ENCODE assay signal across 8 cellular contexts in the genomic region with DNA sequence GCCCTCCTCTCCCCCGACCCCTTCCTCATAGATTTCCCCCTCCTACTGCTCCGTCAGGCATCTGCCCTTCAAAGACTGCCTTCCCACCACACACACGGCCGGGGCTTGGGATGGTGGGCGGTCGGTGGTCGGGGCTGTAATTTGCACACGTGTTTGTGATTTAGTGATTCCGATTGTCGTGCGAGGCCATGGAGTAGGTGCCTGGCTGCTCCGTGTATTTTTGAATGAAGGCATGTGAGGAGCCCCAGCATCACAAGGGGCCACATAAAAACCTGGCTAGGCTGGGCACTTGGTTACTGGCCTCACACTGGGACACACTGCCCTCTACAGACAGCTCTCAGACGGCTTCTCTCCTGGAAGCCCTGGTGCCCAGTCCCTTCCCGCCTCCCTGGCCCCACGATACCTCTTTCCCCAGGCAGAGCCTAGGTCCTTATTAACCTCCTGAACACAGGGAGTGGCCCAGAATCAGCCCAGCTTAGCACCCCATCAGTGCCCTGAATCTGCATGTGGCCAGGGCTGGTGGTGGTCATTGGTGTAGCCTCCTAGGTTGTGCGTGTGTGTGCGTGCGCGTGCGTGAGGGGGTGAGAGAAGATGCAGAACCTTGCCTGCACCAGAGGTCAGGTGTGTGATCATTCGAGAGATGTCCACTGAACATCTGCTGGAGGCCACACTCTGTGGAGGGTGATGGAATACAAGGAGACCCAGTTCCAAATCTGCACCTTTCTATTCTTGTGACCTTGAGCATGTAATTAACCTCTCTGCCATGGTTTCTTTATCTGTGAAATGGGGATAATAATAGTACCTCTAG. TPM values are rescaled to one million over a fixed set of nuclear protein-coding genes. Genes with fewer than 3 reads are reported as not detected.
A peak's percentile ranks its signal among the peaks of the same experiment; 100 is the strongest.
DNase-seq lines count a peak whose midpoint lies in the region; ATAC-seq, FAIRE-seq and TF ChIP-seq lines count a peak whose summit lies in the region.

No MANE protein-coding gene starts in this region.

- no peak for TF ChIP-seq EP300 in SK-N-SH (IDR thresholded peaks at IDR 0.05; ENCODE audit: borderline replicate concordance in 1 of 2, low read depth in 1 of 2, low read length in 1 of 2)

- TF ChIP-seq RAD21 in SK-N-SH (IDR thresholded peaks at IDR 0.05; ENCODE audit: low read length) = peak; percentile 91

- peaks cover 19% of the 10 kb centered on the region for H3F3A ChIP-seq in SK-N-SH (replicated peaks; ENCODE audit: insufficient read depth)

- H3K27me3 ChIP-seq in SK-N-SH (ENCODE audit: insufficient read depth) = no peaks in the 10 kb centered on the region
- H3K27me3 ChIP-seq in pancreas = no peaks in the 10 kb centered on the region

- POLR2A ChIA-PET in SK-N-SH (lab: Yijun Ruan, JAX) = interaction anchor here (1.1 kb wide), 1 partner anchor 91 kb away, joined by 3 read pairs; no protein-coding TSS in a partner anchor

- H4K20me1 ChIP-seq in SK-N-SH (ENCODE audit: insufficient read depth) = peaks cover 31% of the 10 kb centered on the region

- H3K27ac ChIP-seq in SK-N-SH (ENCODE audit: low read depth in 2 of 2, low read length in 1 of 2) (peak overlapping the region; percentile 86 to 94; a peak in 3 of 4 replicates), pancreas (peak overlapping the region; percentile 82 to 97 (median 90))

- peak; percentile 74 for TF ChIP-seq CTCF in NB4 (IDR thresholded peaks at IDR 0.05; ENCODE audit: low read depth, low read length)
- peak; percentile 74 for TF ChIP-seq CTCF in SK-N-SH (IDR thresholded peaks at IDR 0.05)
- TF ChIP-seq CTCF in pancreas (IDR thresholded peaks at IDR 0.05) = peak in 3 of 4 donors; percentile 49 to 56 (median 51)

- H3K4me2 ChIP-seq in SK-N-SH = peak overlapping the region; percentile 99

- H2AFZ ChIP-seq in SK-N-SH (ENCODE audit: low read depth) = peak overlapping the region; percentile 85

- ATAC-seq in left cardiac atrium = peak; percentile 50 to 72
- peak; percentile 61 to 85 (median 73) for ATAC-seq in pancreas
- no peak for ATAC-seq in GM18870 (IDR thresholded peaks at IDR 0.05; ENCODE audit: unreplicated experiment)
- no peak for ATAC-seq in HG03378 (IDR thresholded peaks at IDR 0.05; ENCODE audit: unreplicated experiment)

- peaks cover 3 to 4% of the 10 kb centered on the region in 2 experiments for H3K36me3 ChIP-seq in SK-N-SH (replicated peaks in 1 of 2; ENCODE audit: control insufficient read depth in 1 of 2, insufficient read depth in 2 of 2, low read length in 1 of 2)
- no peaks in the 10 kb centered on the region for H3K36me3 ChIP-seq in pancreas

- WGBS in SK-N-SH (ENCODE audit: low lambda C conversion rate) = 27% methylated on average over 21 of the region's 21 CpGs
- 14 to 16% methylated on average over 21 of the region's 21 CpGs for WGBS in pancreas, 2 donors

- FAIRE-seq in pancreas (lab: Jason Lieb, UNC) = no peak

- peak overlapping the region; percentile 87; the same call in 1 of the 2 replicates for H3K9ac ChIP-seq in SK-N-SH

- H3K9me3 ChIP-seq in SK-N-SH (no peaks in the 10 kb centered on the region), pancreas (no peaks in the 10 kb centered on the region)

- H3K4me3 ChIP-seq in NB4 (ENCODE audit: low read depth, low read length) (peak overlapping the region; percentile 64), SK-N-SH (ENCODE audit: low read depth in 2 of 2, low read length in 1 of 2) (peak overlapping the region; percentile 79 to 84), pancreas (peak overlapping the region; percentile 59 to 83 (median 72))

- CTCF ChIA-PET in SK-N-SH (lab: Yijun Ruan, JAX) = interaction anchor here (0.6 to 14.4 kb wide), 56 partner anchors 9 to 549 kb away, joined by 3 to 318 read pairs (median 5); a partner anchor contains a TSS

- DNase-seq in GF-D8 (lab: John Stamatoyannopoulos, UW) (peak; percentile 59), NB4 (ENCODE audit: low read depth) (peak; percentile 88), SK-N-SH (peak; percentile 85), anterior cingulate cortex (lab: John Stamatoyannopoulos, UW) (peak in 53 of 58 donors; percentile 6 to 80 (median 47)), left cardiac atrium (peak; percentile 79), pancreas (peak; percentile 69 to 82 (median 74))

- peaks cover 25% of the 10 kb centered on the region for H3K79me2 ChIP-seq in SK-N-SH (ENCODE audit: insufficient read depth)

- H3K9me2 ChIP-seq in SK-N-SH = no peaks in the 10 kb centered on the region

- H3K4me1 ChIP-seq in SK-N-SH (ENCODE audit: control insufficient read depth in 1 of 2, insufficient read depth in 2 of 2, low read depth in 1 of 2, low read length in 1 of 2) (peaks cover 9 to 27% of the 10 kb centered on the region in 2 experiments; a peak in 3 of 4 replicates), pancreas (peaks cover 3 to 17% (median 11%) of the 10 kb centered on the region in 3 donors)

- no peak for TF ChIP-seq POLR2A in NB4 (IDR thresholded peaks at IDR 0.05; ENCODE audit: extremely low read depth, insufficient read length)

- intact Hi-C loops in left cardiac atrium (cut with DNase I) = loop anchor here (2.0 to 10.0 kb wide), 6 partner anchors 83 to 287 kb away; no protein-coding TSS in a partner anchor
- intact Hi-C loops in pancreas (cut with DNase I) = loop anchor here in 1 of 3 donors (5.0 kb wide), 1 partner anchor 285 kb away; no protein-coding TSS in a partner anchor

TF ChIP-seq in SK-N-SH, 30 proteins besides CTCF, POLR2A, EP300 and RAD21 (continues in another document):
- TF ChIP-seq, protein P1, sequence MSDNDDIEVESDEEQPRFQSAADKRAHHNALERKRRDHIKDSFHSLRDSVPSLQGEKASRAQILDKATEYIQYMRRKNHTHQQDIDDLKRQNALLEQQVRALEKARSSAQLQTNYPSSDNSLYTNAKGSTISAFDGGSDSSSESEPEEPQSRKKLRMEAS (IDR thresholded peaks at IDR 0.05; ENCODE audit: low read depth) = peak; percentile 41
- TF ChIP-seq FOXM1 (IDR thresholded peaks at IDR 0.05; ENCODE audit: low read depth) (no peak), RXRA (IDR thresholded peaks at IDR 0.05; ENCODE audit: borderline replicate concordance, low read depth) (no peak), GATA2 (CRISPR knock-in tag; IDR thresholded peaks at IDR 0.05) (no peak), FOSL2 (IDR thresholded peaks at IDR 0.05; ENCODE audit: borderline replicate concordance, low read depth) (no peak), TEAD4 (IDR thresholded peaks at IDR 0.05; ENCODE audit: borderline replicate concordance, insufficient read depth) (no peak), TCF12 (IDR thresholded peaks at IDR 0.05) (0 out of 2 replicates have a peak, but pooled peaks have one; percentile 16), YY1 (IDR thresholded peaks at IDR 0.05; ENCODE audit: low read depth) (no peak), SMC3 (IDR thresholded peaks at IDR 0.05; ENCODE audit: low read depth, low read length) (peak; percentile 88), NRF1 (IDR thresholded peaks at IDR 0.05; ENCODE audit: low read depth, low read length) (no peak), NFIC (IDR thresholded peaks at IDR 0.05; ENCODE audit: borderline replicate concordance) (no peak)
- TF ChIP-seq, protein P2, sequence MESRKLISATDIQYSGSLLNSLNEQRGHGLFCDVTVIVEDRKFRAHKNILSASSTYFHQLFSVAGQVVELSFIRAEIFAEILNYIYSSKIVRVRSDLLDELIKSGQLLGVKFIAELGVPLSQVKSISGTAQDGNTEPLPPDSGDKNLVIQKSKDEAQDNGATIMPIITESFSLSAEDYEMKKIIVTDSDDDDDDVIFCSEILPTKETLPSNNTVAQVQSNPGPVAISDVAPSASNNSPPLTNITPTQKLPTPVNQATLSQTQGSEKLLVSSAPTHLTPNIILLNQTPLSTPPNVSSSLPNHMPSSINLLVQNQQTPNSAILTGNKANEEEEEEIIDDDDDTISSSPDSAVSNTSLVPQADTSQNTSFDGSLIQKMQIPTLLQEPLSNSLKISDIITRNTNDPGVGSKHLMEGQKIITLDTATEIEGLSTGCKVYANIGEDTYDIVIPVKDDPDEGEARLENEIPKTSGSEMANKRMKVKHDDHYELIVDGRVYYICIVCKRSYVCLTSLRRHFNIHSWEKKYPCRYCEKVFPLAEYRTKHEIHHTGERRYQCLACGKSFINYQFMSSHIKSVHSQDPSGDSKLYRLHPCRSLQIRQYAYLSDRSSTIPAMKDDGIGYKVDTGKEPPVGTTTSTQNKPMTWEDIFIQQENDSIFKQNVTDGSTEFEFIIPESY (IDR thresholded peaks at IDR 0.05; ENCODE audit: borderline replicate concordance, low read depth) = no peak
- TF ChIP-seq, protein P3, sequence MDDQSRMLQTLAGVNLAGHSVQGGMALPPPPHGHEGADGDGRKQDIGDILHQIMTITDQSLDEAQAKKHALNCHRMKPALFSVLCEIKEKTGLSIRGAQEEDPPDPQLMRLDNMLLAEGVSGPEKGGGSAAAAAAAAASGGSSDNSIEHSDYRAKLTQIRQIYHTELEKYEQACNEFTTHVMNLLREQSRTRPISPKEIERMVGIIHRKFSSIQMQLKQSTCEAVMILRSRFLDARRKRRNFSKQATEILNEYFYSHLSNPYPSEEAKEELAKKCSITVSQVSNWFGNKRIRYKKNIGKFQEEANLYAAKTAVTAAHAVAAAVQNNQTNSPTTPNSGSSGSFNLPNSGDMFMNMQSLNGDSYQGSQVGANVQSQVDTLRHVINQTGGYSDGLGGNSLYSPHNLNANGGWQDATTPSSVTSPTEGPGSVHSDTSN (IDR thresholded peaks at IDR 0.05) = no peak

RNA-seq across cellular contexts. Expression of a gene that starts 1.3 kb away (rescaled TPM):
- 6.3 and 8.6 TPM in 2 replicates for polyA plus RNA-seq in SK-N-SH (2012; rRNA removed)
- 4.7 and 6.1 TPM in 2 replicates for polyA plus RNA-seq in SK-N-SH (2012; cell fraction: cytosol; rRNA removed)
- 28.4 and 39.6 TPM in 2 replicates for polyA plus RNA-seq in SK-N-SH (2012; cell fraction: nucleus; rRNA removed)
- 1 to 10 TPM; 5.8 to 8.8 TPM for total RNA-seq in left cardiac atrium
- total RNA-seq in pancreas = 1 to 10 TPM; 1.3 to 7.9 (median 1.8) TPM
- polyA plus RNA-seq in pancreas = 1 to 10 TPM; 4.6 to 5.7 TPM

RNA-seq across cellular contexts. Expression of a gene that starts 11.8 kb away (rescaled TPM):
- polyA plus RNA-seq in SK-N-SH (2012; rRNA removed) = not detected in 2 replicates
- not detected in 2 replicates for polyA plus RNA-seq in SK-N-SH (2012; cell fraction: cytosol; rRNA removed)
- not detected in 2 replicates for polyA plus RNA-seq in SK-N-SH (2012; cell fraction: nucleus; rRNA removed)
- not detected for total RNA-seq in left cardiac atrium
- total RNA-seq in pancreas = not detected
- not detected for polyA plus RNA-seq in pancreas

RNA-seq across cellular contexts. Expression of a gene that starts 16.1 kb away (rescaled TPM):
- polyA plus RNA-seq in SK-N-SH (2012; rRNA removed) (not detected in 2 replicates), pancreas (not detected)
- polyA plus RNA-seq in SK-N-SH (2012; cell fraction: cytosol; rRNA removed) = not detected in 2 replicates
- not detected in 2 replicates for polyA plus RNA-seq in SK-N-SH (2012; cell fraction: nucleus; rRNA removed)
- total RNA-seq in left cardiac atrium (not detected), pancreas (not detected)

RNA-seq across cellular contexts. Expression of a gene that starts 18.9 kb away (rescaled TPM):
- not detected in 2 replicates for polyA plus RNA-seq in SK-N-SH (2012; rRNA removed)
- not detected in 2 replicates for polyA plus RNA-seq in SK-N-SH (2012; cell fraction: cytosol; rRNA removed)
- polyA plus RNA-seq in SK-N-SH (2012; cell fraction: nucleus; rRNA removed) = not detected in 2 replicates
- total RNA-seq in left cardiac atrium = not detected
- total RNA-seq in pancreas = not detected
- not detected for polyA plus RNA-seq in pancreas

RNA-seq across cellular contexts. Expression of a gene that starts 23.8 kb away (rescaled TPM):
- polyA plus RNA-seq in SK-N-SH (2012; rRNA removed) (not detected in 2 replicates), pancreas (not detected)
- polyA plus RNA-seq in SK-N-SH (2012; cell fraction: cytosol; rRNA removed) = not detected in 2 replicates
- not detected in 2 replicates for polyA plus RNA-seq in SK-N-SH (2012; cell fraction: nucleus; rRNA removed)
- total RNA-seq in left cardiac atrium (not detected), pancreas (not detected)

Comparison
In these comparisons a context has a peak if more than half of its experiments do, and no peak if none do; other contexts are left out.
1. ATAC-seq: peak in left cardiac atrium (2 of 2) and pancreas (4 of 4); none in GM18870 (single experiment) and HG03378 (single experiment).
2. Peak in every context shown above with its lines, with median percentiles within 50 percentile points of each other: DNase-seq, H3K4me3 ChIP-seq and CTCF ChIP-seq.